Comparison of ENCODE assay signal across 25 cellular contexts in the genomic region with DNA sequence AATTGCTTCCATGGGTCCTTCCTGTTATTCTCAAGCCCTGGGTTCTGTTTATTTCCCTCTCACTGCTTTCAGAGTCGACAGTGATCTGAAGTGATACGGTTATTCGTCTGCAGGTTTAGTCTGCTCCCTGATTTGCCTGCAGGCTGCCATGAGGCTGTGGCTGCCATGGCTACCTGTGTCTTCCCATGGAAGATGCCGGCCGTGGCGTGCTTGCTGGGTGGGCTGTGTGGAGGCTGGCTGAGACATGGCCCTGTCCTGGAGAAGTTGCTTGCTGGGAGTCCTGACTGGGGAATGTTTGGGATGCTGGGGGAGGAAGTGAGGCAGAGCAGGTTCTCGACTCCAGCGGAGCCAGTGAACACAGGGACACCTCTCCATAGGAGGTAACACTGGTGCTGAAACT.
"Had no signal": no experiment of that assay in that cellular context is flagged by ENCODE, and none has a peak within 500 bp of the region (broad histone marks: within the 10 kb centered on the region; RNA-seq: fewer than 3 reads in every experiment).

No MANE protein-coding gene starts in this region.

- ATAC-seq: esophagus mucosa, foreskin keratinocyte, heart left ventricle, left lobe of liver, lower lobe of right lung, natural killer cell, right cardiac atrium, upper lobe of right lung had no signal

- H3K27me3 ChIP-seq: upper lobe of right lung had no signal

- H3K9me3 Mint-ChIP-seq: activated naive CD4-positive, alpha-beta T cell treated with anti-CD3 and anti-CD28 coated beads for 36 hours; activated naive CD8-positive, alpha-beta T cell treated with anti-CD3 and anti-CD28 coated beads, Interleukin-2, amount 10 ng/mL, durations not matched to agents 7 days and 5 days; activated T-helper 1 cell treated with anti-CD3 and anti-CD28 coated beads, Interleukin-12 subunit alpha, Interleukin-12 subunit beta, Interleukin-2, Interleukin-4 antibody, amounts not matched to agents 30 ng/mL and 10 ng/mL and 1 ng/mL, durations not matched to agents 14 hours and 24 hours and 36 hours; natural killer cell had no signal

- H3K27ac Mint-ChIP-seq: activated naive CD4-positive, alpha-beta T cell treated with anti-CD3 and anti-CD28 coated beads for 36 hours; activated naive CD8-positive, alpha-beta T cell treated with anti-CD3 and anti-CD28 coated beads, Interleukin-2, amount 10 ng/mL, durations not matched to agents 7 days and 5 days; activated T-helper 1 cell treated with anti-CD3 and anti-CD28 coated beads, Interleukin-12 subunit alpha, Interleukin-12 subunit beta, Interleukin-2, Interleukin-4 antibody, amounts not matched to agents 30 ng/mL and 10 ng/mL and 1 ng/mL, durations not matched to agents 14 hours and 24 hours and 36 hours; natural killer cell had no signal

- H3K9me3 ChIP-seq: lower lobe of right lung, suprapubic skin, tibial artery, upper lobe of right lung had no signal

- H3K27ac ChIP-seq: foreskin keratinocyte, heart left ventricle, lower lobe of right lung, spleen, suprapubic skin, tibial artery, upper lobe of right lung had no signal

- H3K4me3 ChIP-seq: heart left ventricle, lower lobe of right lung, spleen, suprapubic skin, tibial artery, upper lobe of right lung had no signal

- H3K4me1 ChIP-seq: foreskin keratinocyte, heart left ventricle, lower lobe of right lung, spleen, suprapubic skin, tibial artery, upper lobe of right lung had no signal

- H3K36me3 Mint-ChIP-seq: activated naive CD8-positive, alpha-beta T cell treated with anti-CD3 and anti-CD28 coated beads, Interleukin-2, amount 10 ng/mL, durations not matched to agents 7 days and 5 days; natural killer cell had no signal

- DNase-seq: activated CD4-positive, alpha-beta T cell treated with anti-CD3 and anti-CD28 coated beads for 4 hours; activated CD4-positive, alpha-beta T cell treated with anti-CD3 and anti-CD28 coated beads, Interleukin-2, amount 50 U/mL, for 4 hours; activated CD4-positive, CD25-positive, alpha-beta regulatory T cell; activated effector memory CD4-positive, alpha-beta T cell treated with anti-CD3 and anti-CD28 coated beads, Interleukin-2, amount 50 U/mL, for 16 hours; activated naive CD4-positive, alpha-beta T cell treated with anti-CD3 and anti-CD28 coated beads for 36 hours; activated naive CD8-positive, alpha-beta T cell treated with anti-CD3 and anti-CD28 coated beads, Interleukin-2, amount 10 ng/mL, durations not matched to agents 7 days and 5 days; activated T-cell treated with anti-CD3 and anti-CD28 coated beads, Interleukin-2, amount 50 U/mL, for 1 hour; amniotic stem cell; caudate nucleus; cortex of kidney; foreskin keratinocyte; heart left ventricle; kidney glomerular epithelial cell; lower lobe of right lung; natural killer cell; posterior cingulate gyrus; right cardiac atrium; spleen; stimulated activated naive CD4-positive, alpha-beta T cell; tibial artery; upper lobe of right lung had no signal

- H3K36me3 ChIP-seq: heart left ventricle, lower lobe of right lung, spleen, suprapubic skin, tibial artery, upper lobe of right lung had no signal

- H3K4me1 Mint-ChIP-seq: activated naive CD8-positive, alpha-beta T cell treated with anti-CD3 and anti-CD28 coated beads, Interleukin-2, amount 10 ng/mL, durations not matched to agents 7 days and 5 days; natural killer cell had no signal

- H3K4me3 Mint-ChIP-seq: activated naive CD4-positive, alpha-beta T cell treated with anti-CD3 and anti-CD28 coated beads for 36 hours; activated naive CD8-positive, alpha-beta T cell treated with anti-CD3 and anti-CD28 coated beads, Interleukin-2, amount 10 ng/mL, durations not matched to agents 7 days and 5 days; activated T-helper 1 cell treated with anti-CD3 and anti-CD28 coated beads, Interleukin-12 subunit alpha, Interleukin-12 subunit beta, Interleukin-2, Interleukin-4 antibody, amounts not matched to agents 30 ng/mL and 10 ng/mL and 1 ng/mL, durations not matched to agents 14 hours and 24 hours and 36 hours; natural killer cell had no signal
